ENCODE assay signal across 18 cellular contexts in genomic region chr1:110288111-110288510, GRCh38. TPM values are rescaled to one million over a fixed set of nuclear protein-coding genes. Genes with fewer than 3 reads are reported as not detected.
A peak's percentile ranks its signal among the peaks of the same experiment; 100 is the strongest.
DNase-seq lines count a peak whose midpoint lies in the region; ATAC-seq and TF ChIP-seq lines count a peak whose summit lies in the region.
"Had no signal": no experiment of that assay in that cellular context is flagged by ENCODE, and none has a peak within 500 bp of the region (broad histone marks: within the 10 kb centered on the region; RNA-seq: fewer than 3 reads in every experiment).

No MANE protein-coding gene starts in this region.

- CTCF ChIA-PET in HEK293 (lab: Yijun Ruan, JAX), result no interaction called here
- CTCF ChIA-PET in activated naive CD4-positive, alpha-beta T cell treated with anti-CD3 and anti-CD28 coated beads for 36 hours (lab: Charles Lee), result no interaction called here

- no peaks in the 10 kb centered on the region for H3K9me3 Mint-ChIP-seq in activated naive CD4-positive, alpha-beta T cell treated with anti-CD3 and anti-CD28 coated beads for 36 hours
- H3K9me3 Mint-ChIP-seq: CD4-positive, alpha-beta memory T cell; H9 had no signal

- DNase-seq in EH (ENCODE audit: low read depth) (peak; percentile 52), RPMI7951 (ENCODE audit: low read depth) (peak; percentile 38), psoas muscle (no peak), left colon (no peak)
- no peak for DNase-seq in activated naive CD4-positive, alpha-beta T cell treated with anti-CD3 and anti-CD28 coated beads for 36 hours
- DNase-seq: ACHN; CD4-positive, alpha-beta memory T cell; DMS79; GF-D8; GOT3; H9; HFFc6 had no signal

- H3K36me3 ChIP-seq in HEK293 (ENCODE audit: control insufficient read depth in 2 of 2, insufficient read depth in 1 of 2, low read length in 2 of 2) (no peaks in the 10 kb centered on the region), psoas muscle (ENCODE audit: insufficient read depth in 1 of 2, low read depth in 1 of 2) (no peaks in the 10 kb centered on the region)

- H3K4me1 ChIP-seq in HEK293 (ENCODE audit: control insufficient read depth, insufficient read depth, low read length), result peaks cover 12% of the 10 kb centered on the region
- peaks cover 4% of the 10 kb centered on the region for H3K4me1 ChIP-seq in psoas muscle

- intact Hi-C loops in psoas muscle (cut with DNase I), result no loop called here
- intact Hi-C loops in left colon (cut with DNase I, micrococcal nuclease), result no loop called here
- intact Hi-C loops in activated naive CD4-positive, alpha-beta T cell treated with anti-CD3 and anti-CD28 coated beads for 36 hours (cut with micrococcal nuclease), result no loop called here

- no peaks in the 10 kb centered on the region for H3K4me1 Mint-ChIP-seq in activated naive CD4-positive, alpha-beta T cell treated with anti-CD3 and anti-CD28 coated beads for 36 hours (ENCODE audit: low read depth)
- H3K4me1 Mint-ChIP-seq: B cell; CD4-positive, alpha-beta memory T cell had no signal

- TF ChIP-seq CTCF in HEK293 (tag by site-specific recombination; IDR thresholded peaks at IDR 0.05) (no peak), psoas muscle (IDR thresholded peaks at IDR 0.05) (no peak)

- no peaks in the 10 kb centered on the region for H3K27me3 ChIP-seq in psoas muscle (ENCODE audit: insufficient read depth in 3 of 3, low read length in 2 of 3)

- no peaks in the 10 kb centered on the region for H3K36me3 Mint-ChIP-seq in activated naive CD4-positive, alpha-beta T cell treated with anti-CD3 and anti-CD28 coated beads for 36 hours (ENCODE audit: low read depth)
- H3K36me3 Mint-ChIP-seq: CD4-positive, alpha-beta memory T cell had no signal

- WGBS in psoas muscle, 3 donors, result 48 to 88% (median 69%) methylated on average over 3 of the region's 3 CpGs

- no peaks in the 10 kb centered on the region for H3K27me3 Mint-ChIP-seq in activated naive CD4-positive, alpha-beta T cell treated with anti-CD3 and anti-CD28 coated beads for 36 hours (ENCODE audit: low read depth)
- H3K27me3 Mint-ChIP-seq: B cell had no signal

- no peak overlapping the region for H3K27ac ChIP-seq in HEK293 (ENCODE audit: extremely low read depth, low read depth, low read length)
- H3K27ac ChIP-seq in psoas muscle, result peak overlapping the region; percentile 50
- H3K27ac ChIP-seq: C4-2B had no signal

- H3K9me3 ChIP-seq in HEK293 (ENCODE audit: control insufficient read depth, insufficient read depth, low read depth, low read length) (no peaks in the 10 kb centered on the region), psoas muscle (no peaks in the 10 kb centered on the region)

- ATAC-seq in psoas muscle (peak; percentile 50 to 75 (median 66)), GM21390 (IDR thresholded peaks at IDR 0.05; ENCODE audit: unreplicated experiment) (no peak), GM21786 (IDR thresholded peaks at IDR 0.05; ENCODE audit: unreplicated experiment) (no peak), left colon (no peak)
- ATAC-seq: HepG2 had no signal

- POLR2A ChIA-PET in HEK293 (lab: Yijun Ruan, JAX), result no interaction called here

- H3K27ac Mint-ChIP-seq in activated naive CD4-positive, alpha-beta T cell treated with anti-CD3 and anti-CD28 coated beads for 36 hours, result no peak overlapping the region
- H3K27ac Mint-ChIP-seq: B cell, H9, HFFc6 had no signal

- no peak overlapping the region for H3K4me3 Mint-ChIP-seq in activated naive CD4-positive, alpha-beta T cell treated with anti-CD3 and anti-CD28 coated beads for 36 hours
- H3K4me3 Mint-ChIP-seq: B cell; CD4-positive, alpha-beta memory T cell; H9; HFFc6 had no signal

- H3K4me3 ChIP-seq in HEK293 (ENCODE audit: low read depth, low read length) (no peak overlapping the region), psoas muscle (no peak overlapping the region)

TF ChIP-seq in HEK293, 187 proteins besides CTCF, POLR2A, EP300 and RAD21:
- TF ChIP-seq ZNF354C (tag by site-specific recombination; IDR thresholded peaks at IDR 0.05; ENCODE audit: borderline replicate concordance, low read depth), result no peak
- TF ChIP-seq ZNF548 (tag by site-specific recombination; IDR thresholded peaks at IDR 0.05), result peak; percentile 75
- TF ChIP-seq ZNF600 (tag by site-specific recombination; IDR thresholded peaks at IDR 0.05), result peak; percentile 66

RNA-seq across cellular contexts. Expression of gene RBM15, which starts 51.1 kb away (rescaled TPM):
- 22.0 and 22.6 TPM in 2 replicates for total RNA-seq in RPMI7951 (2014; rRNA removed; shearing (Covaris generic))
- 10 to 100 TPM; 18.9 to 32.0 (median 25.0) TPM for total RNA-seq in psoas muscle
- polyA plus RNA-seq in psoas muscle, result 10 to 100 TPM in 1 of 3 donors, 1 to 10 TPM in 2; 1.9 to 22.4 (median 4.4) TPM
- 10 to 100 TPM; 23.5 to 27.0 TPM for total RNA-seq in left colon
- total RNA-seq in activated naive CD4-positive, alpha-beta T cell treated with anti-CD3 and anti-CD28 coated beads for 36 hours, result 10 to 100 TPM; 91.0 to 91.5 TPM

Comparison
In these comparisons a context has a peak if more than half of its experiments do, and no peak if none do; other contexts are left out.
1. DNase-seq: peak in EH (single experiment) and RPMI7951 (single experiment); none in psoas muscle (0 of 2), left colon (0 of 2) and activated naive CD4-positive, alpha-beta T cell treated with anti-CD3 and anti-CD28 coated beads for 36 hours (single experiment).
2. ATAC-seq: peak in psoas muscle (4 of 4); none in GM21390 (single experiment), GM21786 (single experiment) and left colon (single experiment).